ENCODE assay signal across 24 cellular contexts in the genomic region with DNA sequence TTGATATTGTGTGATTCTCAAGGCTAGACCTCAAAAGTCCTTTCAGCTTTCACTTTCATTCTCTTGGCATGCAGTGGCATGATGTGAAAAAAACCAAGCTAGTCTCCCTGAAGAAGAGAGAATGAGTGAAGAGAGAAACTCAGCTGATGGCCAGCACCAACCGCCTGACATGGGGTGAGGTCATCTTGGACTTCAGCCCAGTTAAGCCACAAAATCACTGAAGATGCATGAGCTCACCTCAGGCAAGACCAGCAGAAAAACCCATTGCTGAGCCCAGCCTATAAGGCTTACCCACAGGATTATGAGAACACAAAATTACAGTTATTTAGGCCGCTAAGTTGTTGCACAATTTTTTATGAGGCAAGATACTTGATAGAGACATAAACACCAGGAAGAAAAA.
DNase-seq lines count a peak whose midpoint lies in the region; ATAC-seq, FAIRE-seq and TF ChIP-seq lines count a peak whose summit lies in the region.
"Had no signal": no experiment of that assay in that cellular context is flagged by ENCODE, and none has a peak within 500 bp of the region (broad histone marks: within the 10 kb centered on the region; RNA-seq: fewer than 3 reads in every experiment).

No MANE protein-coding gene starts in this region.

- H3K4me1 ChIP-seq in fibroblast of lung (ENCODE audit: control insufficient read depth, extremely low read depth, insufficient read depth, low read length): no peaks in the 10 kb centered on the region
- H3K4me1 ChIP-seq: colonic mucosa had no signal

- CTCF ChIA-PET in WTC11 (lab: Charles Lee): interaction anchor here (1.6 kb wide), 1 partner anchor 19 kb away, joined by 3 read pairs; no protein-coding TSS in a partner anchor

- TF ChIP-seq CTCF in fibroblast of lung (conservative IDR thresholded peaks at IDR 0.05 in 1 of 2, IDR thresholded peaks at IDR 0.05 in 1 of 2; ENCODE audit: low read depth in 1 of 2, low read length in 2 of 2) (no peak), WTC11 (IDR thresholded peaks at IDR 0.05) (no peak)

- H2AFZ ChIP-seq in fibroblast of lung (ENCODE audit: low read length): no peak overlapping the region

- H4K20me1 ChIP-seq in fibroblast of lung (ENCODE audit: control insufficient read depth, extremely low read depth, insufficient read depth, low read length): no peaks in the 10 kb centered on the region

- FAIRE-seq in urothelium cell line (lab: Jason Lieb, UNC): no peak

- H3K36me3 Mint-ChIP-seq in WTC11: no peaks in the 10 kb centered on the region
- H3K36me3 Mint-ChIP-seq: CD14-positive monocyte, naive B cell had no signal

- H3K4me3 ChIP-seq in fibroblast of lung (replicated peaks in 1 of 4; ENCODE audit: control extremely low read depth in 1 of 4, insufficient read depth in 1 of 4, low read depth in 3 of 4, low read length in 4 of 4): no peak overlapping the region
- H3K4me3 ChIP-seq: colonic mucosa, SK-N-MC, smooth muscle cell had no signal

- DNase-seq in NK-92 treated with Interleukin-12 subunit alpha and Interleukin-12 subunit beta, amount 100 ng/mL, for 24 hours (lab: John Stamatoyannopoulos, UW): peak; percentile 1
- DNase-seq in NK-92 (lab: John Stamatoyannopoulos, UW; ENCODE audit: unreplicated experiment) (no peak), RKO (ENCODE audit: low spot score) (peak; percentile 47), fibroblast of lung (ENCODE audit: low read depth in 2 of 2) (peak; percentile 2 to 9), urothelium cell line (ENCODE audit: low spot score) (peak; percentile 72), NCI-H82 (lab: John Stamatoyannopoulos, UW) (no peak), WTC11 (ENCODE audit: low spot score) (no peak), C1 segment of cervical spinal cord (lab: John Stamatoyannopoulos, UW) (no peak)
- DNase-seq: activated CD8-positive, alpha-beta memory T cell treated with anti-CD3 and anti-CD28 coated beads for 24 hours; activated effector memory CD4-positive, alpha-beta T cell treated with Interleukin-2 at 50 U/mL for 16 hours; colonic mucosa; HCEC 1CT; hypothalamus; Karpas-422; left ventricle myocardium superior; naive B cell; NCI-H2081; stimulated activated naive CD4-positive, alpha-beta T cell treated with Interleukin-2 at 50 U/mL for 16 hours had no signal

- no peaks in the 10 kb centered on the region for H3K36me3 ChIP-seq in fibroblast of lung (ENCODE audit: control insufficient read depth, insufficient read depth, low read length)
- H3K36me3 ChIP-seq: colonic mucosa had no signal

- no peaks in the 10 kb centered on the region for H3K79me2 ChIP-seq in fibroblast of lung (ENCODE audit: control insufficient read depth, insufficient read depth, low read length)

- H3K27ac Mint-ChIP-seq in WTC11: no peak overlapping the region
- H3K27ac Mint-ChIP-seq: CD14-positive monocyte, naive B cell had no signal

- no peak overlapping the region for H3K4me2 ChIP-seq in fibroblast of lung (ENCODE audit: extremely low read depth, insufficient read depth, low read length)
- H3K4me2 ChIP-seq: smooth muscle cell had no signal

- no peaks in the 10 kb centered on the region; the same call in 1 of the 2 replicates for H3K27me3 Mint-ChIP-seq in WTC11 (ENCODE audit: low read depth)

- no peak overlapping the region for H3K9ac ChIP-seq in fibroblast of lung (ENCODE audit: insufficient read depth, low read length)

- ATAC-seq in WTC11: no peak
- ATAC-seq: left ventricle myocardium superior had no signal

- H3K4me1 Mint-ChIP-seq in WTC11: no peaks in the 10 kb centered on the region
- H3K4me1 Mint-ChIP-seq: CD14-positive monocyte, naive B cell had no signal

- H3K4me3 Mint-ChIP-seq in WTC11: no peak overlapping the region
- H3K4me3 Mint-ChIP-seq: CD14-positive monocyte, naive B cell had no signal

- no peaks in the 10 kb centered on the region for H3K9me3 ChIP-seq in fibroblast of lung (ENCODE audit: control insufficient read depth, insufficient read depth, low read depth, low read length)
- H3K9me3 ChIP-seq: colonic mucosa had no signal

- POLR2A ChIA-PET in WTC11 (lab: Charles Lee): no interaction called here

- H3K9me3 Mint-ChIP-seq in WTC11: peaks cover 12% of the 10 kb centered on the region

- no peak overlapping the region for H3K27ac ChIP-seq in fibroblast of lung (ENCODE audit: insufficient read depth, low read length)
- H3K27ac ChIP-seq: 22Rv1, colonic mucosa, HL-60, SK-N-MC, VCaP had no signal

- H3K27me3 ChIP-seq in fibroblast of lung (ENCODE audit: control insufficient read depth, insufficient read depth, low read length): no peaks in the 10 kb centered on the region
- H3K27me3 ChIP-seq: colonic mucosa had no signal

TF ChIP-seq in WTC11, 78 proteins besides CTCF, POLR2A, EP300 and RAD21:
- TF ChIP-seq, protein P1, sequence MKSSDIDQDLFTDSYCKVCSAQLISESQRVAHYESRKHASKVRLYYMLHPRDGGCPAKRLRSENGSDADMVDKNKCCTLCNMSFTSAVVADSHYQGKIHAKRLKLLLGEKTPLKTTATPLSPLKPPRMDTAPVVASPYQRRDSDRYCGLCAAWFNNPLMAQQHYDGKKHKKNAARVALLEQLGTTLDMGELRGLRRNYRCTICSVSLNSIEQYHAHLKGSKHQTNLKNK (CRISPR knock-in tag; IDR thresholded peaks at IDR 0.05): no peak
- TF ChIP-seq NR1H2 (CRISPR knock-in tag; IDR thresholded peaks at IDR 0.05): no peak
- TF ChIP-seq ESRRA (CRISPR knock-in tag; IDR thresholded peaks at IDR 0.05; ENCODE audit: borderline replicate concordance): no peak
- no peak for TF ChIP-seq TCF7 (CRISPR knock-in tag; IDR thresholded peaks at IDR 0.05; ENCODE audit: low read depth)
- no peak for TF ChIP-seq JAZF1 (CRISPR knock-in tag; IDR thresholded peaks at IDR 0.05)
- TF ChIP-seq ZNF317 (CRISPR knock-in tag; IDR thresholded peaks at IDR 0.05; ENCODE audit: borderline replicate concordance, low read depth): no peak
- no peak for TF ChIP-seq NFYB (CRISPR knock-in tag; conservative IDR thresholded peaks at IDR 0.05; ENCODE audit: low read depth)
- TF ChIP-seq, protein P2, sequence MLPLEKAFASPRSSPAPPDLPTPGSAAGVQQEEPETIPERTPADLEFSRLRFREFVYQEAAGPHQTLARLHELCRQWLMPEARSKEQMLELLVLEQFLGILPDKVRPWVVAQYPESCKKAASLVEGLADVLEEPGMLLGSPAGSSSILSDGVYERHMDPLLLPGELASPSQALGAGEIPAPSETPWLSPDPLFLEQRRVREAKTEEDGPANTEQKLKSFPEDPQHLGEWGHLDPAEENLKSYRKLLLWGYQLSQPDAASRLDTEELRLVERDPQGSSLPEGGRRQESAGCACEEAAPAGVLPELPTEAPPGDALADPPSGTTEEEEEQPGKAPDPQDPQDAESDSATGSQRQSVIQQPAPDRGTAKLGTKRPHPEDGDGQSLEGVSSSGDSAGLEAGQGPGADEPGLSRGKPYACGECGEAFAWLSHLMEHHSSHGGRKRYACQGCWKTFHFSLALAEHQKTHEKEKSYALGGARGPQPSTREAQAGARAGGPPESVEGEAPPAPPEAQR (CRISPR knock-in tag; IDR thresholded peaks at IDR 0.05): no peak
- no peak for TF ChIP-seq TP53 (CRISPR knock-in tag; IDR thresholded peaks at IDR 0.05)
- TF ChIP-seq E2F4 (CRISPR knock-in tag; IDR thresholded peaks at IDR 0.05; ENCODE audit: borderline replicate concordance, low read depth): no peak
- TF ChIP-seq, protein P3, sequence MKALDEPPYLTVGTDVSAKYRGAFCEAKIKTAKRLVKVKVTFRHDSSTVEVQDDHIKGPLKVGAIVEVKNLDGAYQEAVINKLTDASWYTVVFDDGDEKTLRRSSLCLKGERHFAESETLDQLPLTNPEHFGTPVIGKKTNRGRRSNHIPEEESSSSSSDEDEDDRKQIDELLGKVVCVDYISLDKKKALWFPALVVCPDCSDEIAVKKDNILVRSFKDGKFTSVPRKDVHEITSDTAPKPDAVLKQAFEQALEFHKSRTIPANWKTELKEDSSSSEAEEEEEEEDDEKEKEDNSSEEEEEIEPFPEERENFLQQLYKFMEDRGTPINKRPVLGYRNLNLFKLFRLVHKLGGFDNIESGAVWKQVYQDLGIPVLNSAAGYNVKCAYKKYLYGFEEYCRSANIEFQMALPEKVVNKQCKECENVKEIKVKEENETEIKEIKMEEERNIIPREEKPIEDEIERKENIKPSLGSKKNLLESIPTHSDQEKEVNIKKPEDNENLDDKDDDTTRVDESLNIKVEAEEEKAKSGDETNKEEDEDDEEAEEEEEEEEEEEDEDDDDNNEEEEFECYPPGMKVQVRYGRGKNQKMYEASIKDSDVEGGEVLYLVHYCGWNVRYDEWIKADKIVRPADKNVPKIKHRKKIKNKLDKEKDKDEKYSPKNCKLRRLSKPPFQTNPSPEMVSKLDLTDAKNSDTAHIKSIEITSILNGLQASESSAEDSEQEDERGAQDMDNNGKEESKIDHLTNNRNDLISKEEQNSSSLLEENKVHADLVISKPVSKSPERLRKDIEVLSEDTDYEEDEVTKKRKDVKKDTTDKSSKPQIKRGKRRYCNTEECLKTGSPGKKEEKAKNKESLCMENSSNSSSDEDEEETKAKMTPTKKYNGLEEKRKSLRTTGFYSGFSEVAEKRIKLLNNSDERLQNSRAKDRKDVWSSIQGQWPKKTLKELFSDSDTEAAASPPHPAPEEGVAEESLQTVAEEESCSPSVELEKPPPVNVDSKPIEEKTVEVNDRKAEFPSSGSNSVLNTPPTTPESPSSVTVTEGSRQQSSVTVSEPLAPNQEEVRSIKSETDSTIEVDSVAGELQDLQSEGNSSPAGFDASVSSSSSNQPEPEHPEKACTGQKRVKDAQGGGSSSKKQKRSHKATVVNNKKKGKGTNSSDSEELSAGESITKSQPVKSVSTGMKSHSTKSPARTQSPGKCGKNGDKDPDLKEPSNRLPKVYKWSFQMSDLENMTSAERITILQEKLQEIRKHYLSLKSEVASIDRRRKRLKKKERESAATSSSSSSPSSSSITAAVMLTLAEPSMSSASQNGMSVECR (CRISPR knock-in tag; IDR thresholded peaks at IDR 0.05; ENCODE audit: borderline replicate concordance): no peak
- no peak for TF ChIP-seq FOXJ3 (CRISPR knock-in tag; IDR thresholded peaks at IDR 0.05; ENCODE audit: borderline replicate concordance)
- TF ChIP-seq ZBTB21 (CRISPR knock-in tag; IDR thresholded peaks at IDR 0.05; ENCODE audit: borderline replicate concordance): no peak
- TF ChIP-seq ATF1 (CRISPR knock-in tag; IDR thresholded peaks at IDR 0.05): no peak
- TF ChIP-seq ZNF396 (CRISPR knock-in tag; IDR thresholded peaks at IDR 0.05; ENCODE audit: borderline replicate concordance): no peak

Comparison
In these comparisons a context has a peak if more than half of its experiments do, and no peak if none do; other contexts are left out.
1. DNase-seq: peak in NK-92 treated with Interleukin-12 subunit alpha and Interleukin-12 subunit beta, amount 100 ng/mL, for 24 hours (single experiment), RKO (single experiment), fibroblast of lung (2 of 2) and urothelium cell line (single experiment); none in NK-92 (single experiment), NCI-H82 (single experiment), WTC11 (single experiment) and C1 segment of cervical spinal cord (0 of 14).